In the genomic region with DNA sequence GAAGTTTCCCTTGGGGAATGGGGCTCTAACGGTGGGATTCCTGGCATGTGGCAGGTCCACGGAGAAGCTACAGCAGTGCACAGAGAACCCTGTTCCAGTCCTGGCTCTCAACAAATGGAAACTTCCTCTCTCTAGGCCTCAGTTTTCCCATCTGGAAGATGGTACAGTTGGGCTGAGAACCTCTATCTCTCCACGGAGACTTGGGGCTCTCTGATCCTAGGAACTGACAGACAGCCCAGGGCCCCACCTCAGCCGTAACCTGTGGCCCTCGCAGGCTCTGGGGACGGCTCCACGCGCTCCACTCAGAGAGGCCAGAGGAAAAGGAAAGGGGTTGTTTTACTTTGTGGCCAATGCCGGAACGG, we compare ENCODE assay signal across 19 cellular contexts. TPM values are rescaled to one million over a fixed set of nuclear protein-coding genes. Genes with fewer than 3 reads are reported as not detected.
DNase-seq lines count a peak whose midpoint lies in the region; ATAC-seq and TF ChIP-seq lines count a peak whose summit lies in the region.
"Had no signal": no experiment of that assay in that cellular context is flagged by ENCODE, and none has a peak within 500 bp of the region (broad histone marks: within the 10 kb centered on the region; RNA-seq: fewer than 3 reads in every experiment).

No MANE protein-coding gene starts in this region.

- H3K4me3 ChIP-seq in neural progenitor cell: no peak overlapping the region
- H3K4me3 ChIP-seq: adrenal gland, heart right ventricle, stomach, upper lobe of right lung had no signal

- no peak overlapping the region for H2AFZ ChIP-seq in neural progenitor cell (replicated peaks)

- H4K20me1 ChIP-seq in neural progenitor cell (ENCODE audit: low read depth): no peaks in the 10 kb centered on the region

- H3K27me3 Mint-ChIP-seq in T-helper 2 cell treated with Interferon-gamma antibody and Interleukin-4, amounts not matched to agents 5 μg/mL and 100 μg/mL, for 36 hours (ENCODE audit: low read depth): peaks cover under 1% of the 10 kb centered on the region
- H3K27me3 Mint-ChIP-seq in effector memory CD8-positive, alpha-beta T cell: no peaks in the 10 kb centered on the region
- H3K27me3 Mint-ChIP-seq in neural progenitor cell (ENCODE audit: insufficient read depth, low read depth): peaks cover 15% of the 10 kb centered on the region

- peak overlapping the region; percentile 69 for H3K27ac ChIP-seq in KOPT-K1 (ENCODE audit: low read depth, low read length, poor library complexity, severe bottlenecking)
- no peak overlapping the region for H3K27ac ChIP-seq in neural progenitor cell
- H3K27ac ChIP-seq: heart right ventricle, upper lobe of right lung, VCaP had no signal

- no peaks in the 10 kb centered on the region for H3K79me2 ChIP-seq in neural progenitor cell (ENCODE audit: low read depth)

- H3K9ac ChIP-seq in neural progenitor cell: no peak overlapping the region

- no peak overlapping the region for H3K27ac Mint-ChIP-seq in T-helper 2 cell treated with Interferon-gamma antibody and Interleukin-4, amounts not matched to agents 5 μg/mL and 100 μg/mL, for 36 hours
- peak overlapping the region; percentile 86 to 89 for H3K27ac Mint-ChIP-seq in effector memory CD8-positive, alpha-beta T cell
- no peak overlapping the region for H3K27ac Mint-ChIP-seq in neural progenitor cell

- H3K9me3 ChIP-seq in KOPT-K1 (ENCODE audit: insufficient read depth, low read length, poor library complexity, severe bottlenecking) (no peaks in the 10 kb centered on the region), neural progenitor cell (ENCODE audit: low read depth) (no peaks in the 10 kb centered on the region)
- H3K9me3 ChIP-seq: adrenal gland, heart right ventricle, stomach, upper lobe of right lung had no signal

- H3F3A ChIP-seq in neural progenitor cell (ENCODE audit: low read depth): peaks cover 36% of the 10 kb centered on the region

- H3K4me3 Mint-ChIP-seq in T-helper 2 cell treated with Interferon-gamma antibody and Interleukin-4, amounts not matched to agents 5 μg/mL and 100 μg/mL, for 36 hours: peak overlapping the region; percentile 77
- peak overlapping the region; percentile 76 to 78 for H3K4me3 Mint-ChIP-seq in effector memory CD8-positive, alpha-beta T cell
- H3K4me3 Mint-ChIP-seq in neural progenitor cell: no peak overlapping the region

- H3K4me2 ChIP-seq in neural progenitor cell: peak overlapping the region; percentile 97

- H3K36me3 Mint-ChIP-seq in T-helper 2 cell treated with Interferon-gamma antibody and Interleukin-4, amounts not matched to agents 5 μg/mL and 100 μg/mL, for 36 hours (ENCODE audit: low read depth): no peaks in the 10 kb centered on the region
- H3K36me3 Mint-ChIP-seq in effector memory CD8-positive, alpha-beta T cell (ENCODE audit: insufficient read depth): peaks cover 13% of the 10 kb centered on the region
- no peaks in the 10 kb centered on the region for H3K36me3 Mint-ChIP-seq in neural progenitor cell

- TF ChIP-seq CTCF in neural progenitor cell (IDR thresholded peaks at IDR 0.05): no peak

- no peaks in the 10 kb centered on the region for H3K36me3 ChIP-seq in KOPT-K1 (ENCODE audit: insufficient read depth, low read length)
- H3K36me3 ChIP-seq in neural progenitor cell: no peaks in the 10 kb centered on the region
- H3K36me3 ChIP-seq: adrenal gland, heart right ventricle, stomach, upper lobe of right lung had no signal

- no peak for DNase-seq in T-helper 2 cell treated with Interferon-gamma antibody and Interleukin-4, amounts not matched to agents 5 μg/mL and 100 μg/mL, for 36 hours (ENCODE audit: low spot score)
- no peak for DNase-seq in T-helper 2 cell
- DNase-seq in effector memory CD8-positive, alpha-beta T cell: no peak
- no peak for DNase-seq in neural progenitor cell (ENCODE audit: low spot score)
- no peak for DNase-seq in ecto neural progenitor cell (ENCODE audit: low spot score)
- no peak for DNase-seq in AG08396 (ENCODE audit: low spot score)
- DNase-seq in DMS79 treated with DMSO at 0.1 percent for 48 hours (lab: John Stamatoyannopoulos, UW): no peak
- DNase-seq: adrenal gland; DMS153; effector CD4-positive, alpha-beta T cell; NCI-H187; NCI-H226; SHP77 treated with DMSO at 0.1 percent for 48 hours; stimulated activated CD4-positive, alpha-beta T cell treated with anti-CD3 and anti-CD28 coated beads, Interleukin-1b, Interleukin-23, amount 100 ng/mL, for 48 hours; stomach; upper lobe of right lung had no signal

- no peak for ATAC-seq in effector memory CD8-positive, alpha-beta T cell (replicated peaks)

- peaks cover 14% of the 10 kb centered on the region for H3K27me3 ChIP-seq in neural progenitor cell
- H3K27me3 ChIP-seq: adrenal gland had no signal

- peaks cover 24% of the 10 kb centered on the region for H3K4me1 ChIP-seq in neural progenitor cell
- H3K4me1 ChIP-seq: upper lobe of right lung had no signal

- peaks cover 23% of the 10 kb centered on the region for H3K4me1 Mint-ChIP-seq in T-helper 2 cell treated with Interferon-gamma antibody and Interleukin-4, amounts not matched to agents 5 μg/mL and 100 μg/mL, for 36 hours (ENCODE audit: low read depth)
- peaks cover 44 to 51% of the 10 kb centered on the region in 2 donors for H3K4me1 Mint-ChIP-seq in effector memory CD8-positive, alpha-beta T cell (ENCODE audit: low read depth in 2 of 2)
- H3K4me1 Mint-ChIP-seq in neural progenitor cell: peaks cover 33% of the 10 kb centered on the region

- no peaks in the 10 kb centered on the region for H3K9me3 Mint-ChIP-seq in T-helper 2 cell treated with Interferon-gamma antibody and Interleukin-4, amounts not matched to agents 5 μg/mL and 100 μg/mL, for 36 hours
- H3K9me3 Mint-ChIP-seq in effector memory CD8-positive, alpha-beta T cell: no peaks in the 10 kb centered on the region
- no peaks in the 10 kb centered on the region for H3K9me3 Mint-ChIP-seq in neural progenitor cell

RNA-seq across cellular contexts. Expression of a gene that starts 4.5 kb away (rescaled TPM):
- total RNA-seq in neural progenitor cell (ENCODE audit: low replicate concordance): 11.9 and 25.6 TPM in 2 replicates

Comparison
In these comparisons a context has a peak if more than half of its experiments do, and no peak if none do; other contexts are left out.
1. H3K27ac Mint-ChIP-seq: peak in effector memory CD8-positive, alpha-beta T cell (2 of 2); none in T-helper 2 cell treated with Interferon-gamma antibody and Interleukin-4, amounts not matched to agents 5 μg/mL and 100 μg/mL, for 36 hours (single experiment) and neural progenitor cell (single experiment).